Comparison of ENCODE assay signal across 8 cellular contexts in genomic region chr16:16021988-16022682, GRCh38.
DNase-seq lines count a peak whose midpoint lies in the region; ATAC-seq lines count a peak whose summit lies in the region.

No MANE protein-coding gene starts in this region.

- in situ Hi-C loops in T47D (cut with HindIII; ENCODE audit: low pct_unique_long_range_greater_than_20kb, low sequenced_read_pairs) = no loop called here

- H3K27ac ChIP-seq in skin epidermis = peak overlapping the region in 16 of 21 experiments; percentile 40 to 84 (median 67)

- H3K36me3 Mint-ChIP-seq in natural killer cell treated with Interleukin-12 subunit alpha and Interleukin-12 subunit beta and Interleukin-15 and Interleukin-18, amount 100 ng/mL, for 72 hours = peaks cover 19% of the 10 kb centered on the region

- no peak overlapping the region for H3K4me3 ChIP-seq in skin epidermis

- no peak for ATAC-seq in natural killer cell treated with Interleukin-12 subunit alpha and Interleukin-12 subunit beta and Interleukin-15 and Interleukin-18, amount 100 ng/mL, for 72 hours

- H3K27ac Mint-ChIP-seq in natural killer cell treated with Interleukin-12 subunit alpha and Interleukin-12 subunit beta and Interleukin-15 and Interleukin-18, amount 100 ng/mL, for 72 hours = peak overlapping the region in 1 of 2 donors; percentile 17

- no peaks in the 10 kb centered on the region for H3K9me3 Mint-ChIP-seq in natural killer cell treated with Interleukin-12 subunit alpha and Interleukin-12 subunit beta and Interleukin-15 and Interleukin-18, amount 100 ng/mL, for 72 hours

- H3K4me3 Mint-ChIP-seq in natural killer cell treated with Interleukin-12 subunit alpha and Interleukin-12 subunit beta and Interleukin-15 and Interleukin-18, amount 100 ng/mL, for 72 hours = no peak overlapping the region

- DNase-seq in DMS 273 (lab: John Stamatoyannopoulos, UW; ENCODE audit: unreplicated experiment) = peak; percentile 94
- DNase-seq in NCI-H2196 (lab: John Stamatoyannopoulos, UW; ENCODE audit: unreplicated experiment) = peak; percentile 79
- DNase-seq in T47D (ENCODE audit: low read depth in 1 of 2, low spot score in 1 of 2) = peak; percentile 62 to 82
- peak; percentile 97 for DNase-seq in iris pigment epithelial cell (ENCODE audit: low read depth)
- DNase-seq in natural killer cell treated with Interleukin-12 subunit alpha and Interleukin-12 subunit beta and Interleukin-15 and Interleukin-18, amount 100 ng/mL, for 72 hours (ENCODE audit: low spot score) = no peak
- no peak for DNase-seq in AML-193 (lab: John Stamatoyannopoulos, UW)
- DNase-seq in NCI-H1436 (lab: John Stamatoyannopoulos, UW) = no peak

- no peaks in the 10 kb centered on the region for H3K27me3 Mint-ChIP-seq in natural killer cell treated with Interleukin-12 subunit alpha and Interleukin-12 subunit beta and Interleukin-15 and Interleukin-18, amount 100 ng/mL, for 72 hours

- peaks cover 22 to 24% of the 10 kb centered on the region in 2 donors for H3K4me1 Mint-ChIP-seq in natural killer cell treated with Interleukin-12 subunit alpha and Interleukin-12 subunit beta and Interleukin-15 and Interleukin-18, amount 100 ng/mL, for 72 hours (ENCODE audit: low read depth in 2 of 2)

Comparison
In these comparisons a context has a peak if more than half of its experiments do, and no peak if none do; other contexts are left out.
1. DNase-seq: peak in DMS 273 (single experiment), NCI-H2196 (single experiment), T47D (2 of 2) and iris pigment epithelial cell (single experiment); none in natural killer cell treated with Interleukin-12 subunit alpha and Interleukin-12 subunit beta and Interleukin-15 and Interleukin-18, amount 100 ng/mL, for 72 hours (single experiment), AML-193 (0 of 2) and NCI-H1436 (single experiment).